22 cellular contexts compared by ENCODE assay signal in the genomic region with DNA sequence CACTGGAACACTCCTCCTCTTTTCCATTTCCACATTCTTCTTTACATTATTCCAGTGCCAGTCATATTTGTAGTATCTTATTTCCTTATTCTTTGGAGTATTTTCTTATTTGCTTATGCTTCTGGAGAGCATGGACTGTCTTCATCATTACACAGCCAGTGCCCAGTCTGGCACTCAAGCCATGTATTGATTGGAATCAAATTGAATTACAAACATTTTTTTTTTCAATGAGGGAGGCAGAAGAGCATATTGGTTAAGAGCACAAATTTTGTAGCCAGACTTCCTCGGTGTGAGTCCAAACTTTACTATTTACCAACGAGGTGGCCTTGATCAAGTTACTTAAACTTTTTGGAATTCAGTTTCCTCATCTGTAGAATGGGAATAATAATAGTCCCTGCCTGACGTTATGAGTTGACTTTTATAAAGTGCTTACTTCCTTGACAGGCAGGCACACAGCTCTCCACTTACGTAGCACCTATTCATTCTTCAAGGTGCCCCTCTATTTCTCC.
"Had no signal": no experiment of that assay in that cellular context is flagged by ENCODE, and none has a peak within 500 bp of the region (broad histone marks: within the 10 kb centered on the region; RNA-seq: fewer than 3 reads in every experiment).

No MANE protein-coding gene starts in this region.

- H3K9me3 Mint-ChIP-seq: activated CD8-positive, alpha-beta T cell treated with anti-CD3 and anti-CD28 coated beads for 36 hours; activated naive CD4-positive, alpha-beta T cell treated with anti-CD3 and anti-CD28 coated beads, Interleukin-2, amount 10 ng/mL, durations not matched to agents 7 days and 5 days; activated naive CD8-positive, alpha-beta T cell treated with anti-CD3 and anti-CD28 coated beads for 36 hours; activated T-cell treated with anti-CD3 and anti-CD28 coated beads, Interleukin-2, amount 50 U/mL, for 72 hours; activated T-helper 2 cell treated with anti-CD3 and anti-CD28 coated beads, Interferon-gamma antibody, Interleukin-2, Interleukin-4, amounts not matched to agents 10 μg/mL and 5 μg/mL and 100 μg/mL, durations not matched to agents 14 hours and 24 hours and 36 hours; T-cell had no signal

- H3K36me3 Mint-ChIP-seq: activated naive CD8-positive, alpha-beta T cell treated with anti-CD3 and anti-CD28 coated beads for 36 hours; T-cell had no signal

- H3K4me3 Mint-ChIP-seq: activated CD4-positive, alpha-beta T cell treated with anti-CD3 and anti-CD28 coated beads for 36 hours; activated CD8-positive, alpha-beta T cell treated with anti-CD3 and anti-CD28 coated beads for 36 hours; activated naive CD4-positive, alpha-beta T cell treated with anti-CD3 and anti-CD28 coated beads, Interleukin-2, amount 10 ng/mL, durations not matched to agents 7 days and 5 days; activated naive CD8-positive, alpha-beta T cell treated with anti-CD3 and anti-CD28 coated beads for 36 hours; activated T-cell treated with anti-CD3 and anti-CD28 coated beads, Interleukin-2, amount 50 U/mL, for 72 hours; T-cell had no signal

- H3K27ac Mint-ChIP-seq: activated CD4-positive, alpha-beta T cell treated with anti-CD3 and anti-CD28 coated beads for 36 hours; activated CD8-positive, alpha-beta T cell treated with anti-CD3 and anti-CD28 coated beads for 36 hours; activated naive CD4-positive, alpha-beta T cell treated with anti-CD3 and anti-CD28 coated beads, Interleukin-2, amount 10 ng/mL, durations not matched to agents 7 days and 5 days; activated naive CD8-positive, alpha-beta T cell treated with anti-CD3 and anti-CD28 coated beads for 36 hours; activated T-cell treated with anti-CD3 and anti-CD28 coated beads, Interleukin-2, amount 50 U/mL, for 72 hours; activated T-helper 2 cell treated with anti-CD3 and anti-CD28 coated beads, Interferon-gamma antibody, Interleukin-2, Interleukin-4, amounts not matched to agents 10 μg/mL and 5 μg/mL and 100 μg/mL, durations not matched to agents 14 hours and 24 hours and 36 hours; T-cell had no signal

- H3K27me3 Mint-ChIP-seq: activated CD8-positive, alpha-beta T cell treated with anti-CD3 and anti-CD28 coated beads for 36 hours; activated naive CD4-positive, alpha-beta T cell treated with anti-CD3 and anti-CD28 coated beads, Interleukin-2, amount 10 ng/mL, durations not matched to agents 7 days and 5 days; activated naive CD8-positive, alpha-beta T cell treated with anti-CD3 and anti-CD28 coated beads for 36 hours; T-cell had no signal

- DNase-seq: activated CD4-positive, alpha-beta T cell treated with anti-CD3 and anti-CD28 coated beads for 36 hours; activated CD4-positive, CD25-positive, alpha-beta regulatory T cell; activated CD8-positive, alpha-beta memory T cell treated with anti-CD3 and anti-CD28 coated beads, Interleukin-2, amount 50 U/mL, for 4 hours; activated CD8-positive, alpha-beta T cell treated with anti-CD3 and anti-CD28 coated beads for 36 hours; activated gamma-delta T cell treated with Interleukin-2 at 50 U/mL for 16 hours; activated naive CD4-positive, alpha-beta T cell treated with anti-CD3 and anti-CD28 coated beads, Interleukin-2, amount 10 ng/mL, durations not matched to agents 7 days and 5 days; activated naive CD8-positive, alpha-beta T cell treated with anti-CD3 and anti-CD28 coated beads for 36 hours; activated T-cell treated with anti-CD3 and anti-CD28 coated beads, Interleukin-2, amount 50 U/mL, for 72 hours; cerebellar nuclear complex; KG1; NCI-H1092; NCI-H1417; NCI-H1930; NCI-H345; NCI-H510A; NCI-H526 treated with DMSO at 0.1 percent for 48 hours; NCI-H82; NK-92 treated with Interleukin-12 subunit alpha and Interleukin-12 subunit beta, amount 100 ng/mL, for 24 hours; SIG-M5; T-cell had no signal

- H3K27ac ChIP-seq: VCaP had no signal

- ATAC-seq: activated CD4-positive, alpha-beta T cell treated with anti-CD3 and anti-CD28 coated beads for 36 hours; activated CD8-positive, alpha-beta T cell treated with anti-CD3 and anti-CD28 coated beads for 36 hours; activated T-cell treated with anti-CD3 and anti-CD28 coated beads, Interleukin-2, amount 50 U/mL, for 72 hours; T-cell had no signal
